ENCODE assay signal across 18 cellular contexts in genomic region chr2:241777686-241778627, GRCh38. TPM values are rescaled to one million over a fixed set of nuclear protein-coding genes. Genes with fewer than 3 reads are reported as not detected.
DNase-seq lines count a peak whose midpoint lies in the region; ATAC-seq and TF ChIP-seq lines count a peak whose summit lies in the region.
"Had no signal": no experiment of that assay in that cellular context is flagged by ENCODE, and none has a peak within 500 bp of the region (broad histone marks: within the 10 kb centered on the region; RNA-seq: fewer than 3 reads in every experiment).

No MANE protein-coding gene starts in this region.

- no peak overlapping the region for H3K4me3 Mint-ChIP-seq in activated CD8-positive, alpha-beta memory T cell treated with anti-CD3 and anti-CD28 coated beads, Interleukin-2, amount 10 ng/mL, durations not matched to agents 7 days and 5 days
- no peak overlapping the region for H3K4me3 Mint-ChIP-seq in type B pancreatic cell
- H3K4me3 Mint-ChIP-seq: natural killer cell treated with Interleukin-12 subunit alpha and Interleukin-12 subunit beta and Interleukin-15 and Interleukin-18, amount 100 ng/mL, for 72 hours; stimulated activated naive B cell treated with anti-CD40 and anti-IgM and Interleukin-4, amounts not matched to agents 10 μg/mL and 1 μg/mL and 100 μg/mL, for 72 hours had no signal

- peak; percentile 49 for DNase-seq in activated effector memory CD4-positive, alpha-beta T cell treated with anti-CD3 and anti-CD28 coated beads, Interleukin-2, amount 50 U/mL, for 16 hours
- DNase-seq in activated effector memory CD4-positive, alpha-beta T cell treated with Interleukin-2 at 50 U/mL for 16 hours: no peak
- DNase-seq in activated CD8-positive, alpha-beta memory T cell treated with anti-CD3 and anti-CD28 coated beads, Interleukin-2, amount 10 ng/mL, durations not matched to agents 7 days and 5 days: peak; percentile 37
- DNase-seq in left colon (no peak), type B pancreatic cell (ENCODE audit: extremely low spot score, unreplicated experiment) (peak; percentile 63), NCI-H1694 (lab: John Stamatoyannopoulos, UW) (no peak)
- DNase-seq: anterior cingulate cortex; esophagus squamous epithelium; heart right ventricle; NCI-H2029; NCI-H526; stimulated activated CD4-positive, alpha-beta T cell treated with anti-CD3 and anti-CD28 coated beads, Interleukin-4, amount 100 ng/mL, for 4 hours; stimulated activated naive B cell treated with anti-CD40 and anti-IgM and Interleukin-4, amounts not matched to agents 10 μg/mL and 1 μg/mL and 100 μg/mL, for 72 hours had no signal

- ATAC-seq in activated CD8-positive, alpha-beta memory T cell treated with anti-CD3 and anti-CD28 coated beads, Interleukin-2, amount 10 ng/mL, durations not matched to agents 7 days and 5 days: no peak
- ATAC-seq in left colon (peak; percentile 8), GM21576 (IDR thresholded peaks at IDR 0.05; ENCODE audit: unreplicated experiment) (no peak), HG03095 (IDR thresholded peaks at IDR 0.05; ENCODE audit: unreplicated experiment) (no peak)
- ATAC-seq: heart right ventricle; natural killer cell treated with Interleukin-12 subunit alpha and Interleukin-12 subunit beta and Interleukin-15 and Interleukin-18, amount 100 ng/mL, for 72 hours; right lobe of liver had no signal

- no peak for TF ChIP-seq CTCF in type B pancreatic cell (conservative IDR thresholded peaks at IDR 0.05)

- no peaks in the 10 kb centered on the region for H3K27me3 Mint-ChIP-seq in activated CD8-positive, alpha-beta memory T cell treated with anti-CD3 and anti-CD28 coated beads, Interleukin-2, amount 10 ng/mL, durations not matched to agents 7 days and 5 days
- H3K27me3 Mint-ChIP-seq in type B pancreatic cell: no peaks in the 10 kb centered on the region
- H3K27me3 Mint-ChIP-seq: natural killer cell treated with Interleukin-12 subunit alpha and Interleukin-12 subunit beta and Interleukin-15 and Interleukin-18, amount 100 ng/mL, for 72 hours had no signal

- H3K27ac Mint-ChIP-seq in activated CD8-positive, alpha-beta memory T cell treated with anti-CD3 and anti-CD28 coated beads, Interleukin-2, amount 10 ng/mL, durations not matched to agents 7 days and 5 days: no peak overlapping the region
- no peak overlapping the region for H3K27ac Mint-ChIP-seq in type B pancreatic cell
- H3K27ac Mint-ChIP-seq: natural killer cell treated with Interleukin-12 subunit alpha and Interleukin-12 subunit beta and Interleukin-15 and Interleukin-18, amount 100 ng/mL, for 72 hours had no signal

- CTCF ChIA-PET in activated CD8-positive, alpha-beta memory T cell treated with anti-CD3 and anti-CD28 coated beads, Interleukin-2, amount 10 ng/mL, durations not matched to agents 7 days and 5 days (lab: Charles Lee): interaction anchor here (0.9 kb wide), 1 partner anchor 11 kb away, joined by 4 read pairs; no protein-coding TSS in a partner anchor

- intact Hi-C loops in left colon (cut with DNase I, micrococcal nuclease): no loop called here

- no peaks in the 10 kb centered on the region for H3K4me1 Mint-ChIP-seq in activated CD8-positive, alpha-beta memory T cell treated with anti-CD3 and anti-CD28 coated beads, Interleukin-2, amount 10 ng/mL, durations not matched to agents 7 days and 5 days
- H3K4me1 Mint-ChIP-seq in type B pancreatic cell (ENCODE audit: unreplicated experiment): peaks cover 2% of the 10 kb centered on the region

- H3K36me3 Mint-ChIP-seq in activated CD8-positive, alpha-beta memory T cell treated with anti-CD3 and anti-CD28 coated beads, Interleukin-2, amount 10 ng/mL, durations not matched to agents 7 days and 5 days: peaks cover 3% of the 10 kb centered on the region
- no peaks in the 10 kb centered on the region for H3K36me3 Mint-ChIP-seq in type B pancreatic cell
- H3K36me3 Mint-ChIP-seq: natural killer cell treated with Interleukin-12 subunit alpha and Interleukin-12 subunit beta and Interleukin-15 and Interleukin-18, amount 100 ng/mL, for 72 hours had no signal

- peaks cover 3% of the 10 kb centered on the region for H3K9me3 Mint-ChIP-seq in activated CD8-positive, alpha-beta memory T cell treated with anti-CD3 and anti-CD28 coated beads, Interleukin-2, amount 10 ng/mL, durations not matched to agents 7 days and 5 days (ENCODE audit: low read depth)
- no peaks in the 10 kb centered on the region for H3K9me3 Mint-ChIP-seq in type B pancreatic cell
- H3K9me3 Mint-ChIP-seq: natural killer cell treated with Interleukin-12 subunit alpha and Interleukin-12 subunit beta and Interleukin-15 and Interleukin-18, amount 100 ng/mL, for 72 hours; stimulated activated naive B cell treated with anti-CD40 and anti-IgM and Interleukin-4, amounts not matched to agents 10 μg/mL and 1 μg/mL and 100 μg/mL, for 72 hours had no signal

RNA-seq across cellular contexts. Expression of gene GAL3ST2, which starts 1.3 kb away (rescaled TPM):
- total RNA-seq in activated CD8-positive, alpha-beta memory T cell treated with anti-CD3 and anti-CD28 coated beads, Interleukin-2, amount 10 ng/mL, durations not matched to agents 7 days and 5 days: under 1 TPM in 1 of 2 experiments, not detected in 1; 0.20 TPM
- total RNA-seq in left colon (10 to 100 TPM; 50.8 to 69.8 TPM), type B pancreatic cell (ENCODE audit: low replicate concordance) (0.19 and 0.29 TPM in 2 replicates)
- total RNA-seq: T-helper 1 cell treated with Interleukin-12 subunit alpha and Interleukin-12 subunit beta and Interleukin-4 antibody, amounts not matched to agents 30 ng/mL and 1 ng/mL, for 36 hours had no signal

RNA-seq across cellular contexts. Expression of gene NEU4, which starts 31.0 kb away (rescaled TPM):
- under 1 TPM in 1 of 2 experiments, not detected in 1; 0.12 TPM for total RNA-seq in activated CD8-positive, alpha-beta memory T cell treated with anti-CD3 and anti-CD28 coated beads, Interleukin-2, amount 10 ng/mL, durations not matched to agents 7 days and 5 days
- total RNA-seq in left colon: 100 to 1,000 TPM in 1 of 2 donors, 10 to 100 TPM in 1; 32.3 to 124 TPM
- 0.19 and 0.51 TPM in 2 replicates for total RNA-seq in type B pancreatic cell (ENCODE audit: low replicate concordance)
- total RNA-seq: esophagus squamous epithelium had no signal

RNA-seq across cellular contexts. Expression of gene D2HGDH, which starts 43.5 kb away (rescaled TPM):
- 10 to 100 TPM; 21.6 to 26.2 TPM for total RNA-seq in activated CD8-positive, alpha-beta memory T cell treated with anti-CD3 and anti-CD28 coated beads, Interleukin-2, amount 10 ng/mL, durations not matched to agents 7 days and 5 days
- total RNA-seq in left colon (10 to 100 TPM; 72.8 to 75.3 TPM), type B pancreatic cell (ENCODE audit: low replicate concordance) (17.3 and 36.0 TPM in 2 replicates)

Comparison
In these comparisons a context has a peak if more than half of its experiments do, and no peak if none do; other contexts are left out.
1. DNase-seq: peak in activated effector memory CD4-positive, alpha-beta T cell treated with anti-CD3 and anti-CD28 coated beads, Interleukin-2, amount 50 U/mL, for 16 hours (single experiment), activated CD8-positive, alpha-beta memory T cell treated with anti-CD3 and anti-CD28 coated beads, Interleukin-2, amount 10 ng/mL, durations not matched to agents 7 days and 5 days (single experiment) and type B pancreatic cell (single experiment); none in activated effector memory CD4-positive, alpha-beta T cell treated with Interleukin-2 at 50 U/mL for 16 hours (single experiment), left colon (0 of 2) and NCI-H1694 (single experiment).
2. RNA of gene GAL3ST2, which starts 1.3 kb away (total RNA-seq): 50.8 to 69.8 TPM in left colon; 0.19 to 0.29 TPM in type B pancreatic cell and 0.20 TPM in activated CD8-positive, alpha-beta memory T cell treated with anti-CD3 and anti-CD28 coated beads, Interleukin-2, amount 10 ng/mL, durations not matched to agents 7 days and 5 days; every median in the first group is over 10 times any median in the second.
3. RNA of gene NEU4, which starts 31.0 kb away (total RNA-seq): 32.3 to 124 TPM in left colon; 0.19 to 0.51 TPM in type B pancreatic cell and 0.12 TPM in activated CD8-positive, alpha-beta memory T cell treated with anti-CD3 and anti-CD28 coated beads, Interleukin-2, amount 10 ng/mL, durations not matched to agents 7 days and 5 days; every median in the first group is over 10 times any median in the second.